ENCODE assay signal across 9 cellular contexts in genomic region chr20:33828912-33829560, GRCh38. TPM values are rescaled to one million over a fixed set of nuclear protein-coding genes. Genes with fewer than 3 reads are reported as not detected.
DNase-seq lines count a peak whose midpoint lies in the region; ATAC-seq and TF ChIP-seq lines count a peak whose summit lies in the region.
"Had no signal": no experiment of that assay in that cellular context is flagged by ENCODE, and none has a peak within 500 bp of the region (broad histone marks: within the 10 kb centered on the region; RNA-seq: fewer than 3 reads in every experiment).

No MANE protein-coding gene starts in this region.

- H3K27ac ChIP-seq in AG04450 (ENCODE audit: low read depth, low read length) (peak overlapping the region; percentile 34), MM.1S (ENCODE audit: low read length) (peak overlapping the region; percentile 83), psoas muscle (peak overlapping the region; percentile 77)

- TF ChIP-seq CTCF in AG04450 (IDR thresholded peaks at IDR 0.05; ENCODE audit: low read depth, low read length) (no peak), MM.1S (IDR thresholded peaks at IDR 0.05; ENCODE audit: low read length) (no peak), fibroblast of villous mesenchyme (IDR thresholded peaks at IDR 0.05; ENCODE audit: insufficient read depth, low read depth, low read length) (no peak), psoas muscle (IDR thresholded peaks at IDR 0.05) (no peak)

- POLR2A ChIA-PET in AG04450 (lab: Yijun Ruan, JAX) = no interaction called here

- H2AFZ ChIP-seq in MM.1S (ENCODE audit: low read length) = no peak overlapping the region

- no peak for DNase-seq in AG04450 (ENCODE audit: low read depth, low spot score)
- no peak for DNase-seq in MM.1S
- DNase-seq in fibroblast of villous mesenchyme (ENCODE audit: low read depth) = peak; percentile 78
- no peak for DNase-seq in psoas muscle
- no peak for DNase-seq in NCI-H1048 (lab: John Stamatoyannopoulos, UW)
- no peak for DNase-seq in stimulated activated naive CD4-positive, alpha-beta T cell (lab: John Stamatoyannopoulos, UW)
- no peak for DNase-seq in activated CD4-positive, CD25-positive, alpha-beta regulatory T cell (lab: John Stamatoyannopoulos, UW)
- DNase-seq: NCI-H187 had no signal

- H3K4me1 ChIP-seq in MM.1S (ENCODE audit: low read length) (peaks cover 85% of the 10 kb centered on the region), psoas muscle (peaks cover 80% of the 10 kb centered on the region)

- intact Hi-C loops in psoas muscle (cut with DNase I) = no loop called here

- H3K27me3 ChIP-seq in AG04450 (ENCODE audit: control insufficient read depth, insufficient read depth, low read length) (no peaks in the 10 kb centered on the region), MM.1S (replicated peaks; ENCODE audit: insufficient read depth, low read length) (no peaks in the 10 kb centered on the region), psoas muscle (ENCODE audit: insufficient read depth in 3 of 3, low read length in 2 of 3) (no peaks in the 10 kb centered on the region)

- peak overlapping the region; percentile 68 for H3K4me2 ChIP-seq in MM.1S (ENCODE audit: low read depth, low read length)

- H3K36me3 ChIP-seq in MM.1S (replicated peaks; ENCODE audit: insufficient read depth, low read length) (peaks cover 21% of the 10 kb centered on the region), psoas muscle (ENCODE audit: insufficient read depth in 1 of 2, low read depth in 1 of 2) (no peaks in the 10 kb centered on the region)

- H3K9me3 ChIP-seq in AG04450 (ENCODE audit: control insufficient read depth, insufficient read depth, low read length) (no peaks in the 10 kb centered on the region), MM.1S (replicated peaks; ENCODE audit: insufficient read depth, low read length) (no peaks in the 10 kb centered on the region), psoas muscle (no peaks in the 10 kb centered on the region)

- 27 to 55% (median 38%) methylated on average over 3 of the region's 3 CpGs for WGBS in psoas muscle, 3 donors

- peaks cover 100% of the 10 kb centered on the region for H3K79me2 ChIP-seq in MM.1S (ENCODE audit: low read length)

- peak in 2 of 4 donors; percentile 31 to 44 for ATAC-seq in psoas muscle
- ATAC-seq in GM21619 (IDR thresholded peaks at IDR 0.05; ENCODE audit: unreplicated experiment) = no peak

- H3K9ac ChIP-seq in MM.1S (ENCODE audit: low read length) = peak overlapping the region; percentile 57

- H3F3A ChIP-seq in MM.1S (ENCODE audit: insufficient read depth, low read length) = peaks cover 78% of the 10 kb centered on the region

- no peaks in the 10 kb centered on the region for H4K20me1 ChIP-seq in MM.1S (ENCODE audit: insufficient read depth, low read length)

- no peaks in the 10 kb centered on the region for H3K9me2 ChIP-seq in MM.1S (replicated peaks; ENCODE audit: insufficient read depth, low read length)

- H3K4me3 ChIP-seq in AG04450 (ENCODE audit: low read depth, low read length) (no peak overlapping the region), MM.1S (ENCODE audit: low read length) (peak overlapping the region; percentile 18), fibroblast of villous mesenchyme (ENCODE audit: low read depth, low read length) (no peak overlapping the region), psoas muscle (peak overlapping the region; percentile 8)

- CTCF ChIA-PET in AG04450 (lab: Charles Lee) = no interaction called here

RNA-seq across cellular contexts. Expression of gene CHMP4B, which starts 17.9 kb away (rescaled TPM):
- 92.4 and 97.4 TPM in 2 replicates for polyA plus RNA-seq in AG04450 (2011; rRNA removed)
- polyA minus RNA-seq in AG04450 (2011; rRNA and poly(A)+ RNA removed) = 33.7 and 37.5 TPM in 2 replicates
- total RNA-seq in fibroblast of villous mesenchyme = 28.3 and 32.0 TPM in 2 replicates
- total RNA-seq in psoas muscle = 100 to 1,000 TPM in 3 of 4 donors, 10 to 100 TPM in 1; 72.5 to 151 (median 119) TPM
- 100 to 1,000 TPM; 165 to 267 (median 226) TPM for polyA plus RNA-seq in psoas muscle

Comparison
In these comparisons a context has a peak if more than half of its experiments do, and no peak if none do; other contexts are left out.
1. H3K4me3 ChIP-seq: peak in MM.1S (single experiment) and psoas muscle (single experiment); none in AG04450 (single experiment) and fibroblast of villous mesenchyme (single experiment).
2. Peak in every context shown above with its lines, with median percentiles within 50 percentile points of each other: H3K27ac ChIP-seq.